In the genomic region with DNA sequence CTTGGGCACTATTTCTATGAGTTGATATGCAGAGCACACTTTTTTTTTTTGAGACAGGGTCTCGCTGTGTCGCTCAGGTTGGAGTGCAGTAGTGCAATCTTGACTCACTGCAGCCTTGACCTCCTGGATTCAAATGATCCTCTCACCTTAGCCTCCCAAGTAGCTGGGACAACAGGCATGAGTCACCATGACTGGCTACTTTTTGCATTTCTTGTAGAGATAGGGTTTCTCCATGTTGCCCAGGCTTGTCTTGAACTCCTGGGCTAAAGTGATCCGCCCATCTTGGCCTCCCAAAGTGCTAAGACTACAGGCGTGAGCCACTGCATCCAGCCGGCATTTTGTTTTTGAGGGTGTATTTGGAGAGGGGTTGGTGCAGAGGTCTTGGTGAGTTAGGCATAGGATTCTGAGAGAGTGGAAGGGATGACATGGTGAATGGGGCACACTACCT, we compare ENCODE assay signal across 1 cellular context.
TF ChIP-seq lines count a peak whose summit lies in the region.

No MANE protein-coding gene starts in this region.

TF ChIP-seq in K562, 482 proteins besides CTCF, POLR2A, EP300 and RAD21 (continued from another document and continues in another):
- no peak for TF ChIP-seq NELFE (IDR thresholded peaks at IDR 0.05; ENCODE audit: insufficient read depth, insufficient read length)
- no peak for TF ChIP-seq ZNF282 (CRISPR knock-in tag; IDR thresholded peaks at IDR 0.05)
- TF ChIP-seq, protein P1, sequence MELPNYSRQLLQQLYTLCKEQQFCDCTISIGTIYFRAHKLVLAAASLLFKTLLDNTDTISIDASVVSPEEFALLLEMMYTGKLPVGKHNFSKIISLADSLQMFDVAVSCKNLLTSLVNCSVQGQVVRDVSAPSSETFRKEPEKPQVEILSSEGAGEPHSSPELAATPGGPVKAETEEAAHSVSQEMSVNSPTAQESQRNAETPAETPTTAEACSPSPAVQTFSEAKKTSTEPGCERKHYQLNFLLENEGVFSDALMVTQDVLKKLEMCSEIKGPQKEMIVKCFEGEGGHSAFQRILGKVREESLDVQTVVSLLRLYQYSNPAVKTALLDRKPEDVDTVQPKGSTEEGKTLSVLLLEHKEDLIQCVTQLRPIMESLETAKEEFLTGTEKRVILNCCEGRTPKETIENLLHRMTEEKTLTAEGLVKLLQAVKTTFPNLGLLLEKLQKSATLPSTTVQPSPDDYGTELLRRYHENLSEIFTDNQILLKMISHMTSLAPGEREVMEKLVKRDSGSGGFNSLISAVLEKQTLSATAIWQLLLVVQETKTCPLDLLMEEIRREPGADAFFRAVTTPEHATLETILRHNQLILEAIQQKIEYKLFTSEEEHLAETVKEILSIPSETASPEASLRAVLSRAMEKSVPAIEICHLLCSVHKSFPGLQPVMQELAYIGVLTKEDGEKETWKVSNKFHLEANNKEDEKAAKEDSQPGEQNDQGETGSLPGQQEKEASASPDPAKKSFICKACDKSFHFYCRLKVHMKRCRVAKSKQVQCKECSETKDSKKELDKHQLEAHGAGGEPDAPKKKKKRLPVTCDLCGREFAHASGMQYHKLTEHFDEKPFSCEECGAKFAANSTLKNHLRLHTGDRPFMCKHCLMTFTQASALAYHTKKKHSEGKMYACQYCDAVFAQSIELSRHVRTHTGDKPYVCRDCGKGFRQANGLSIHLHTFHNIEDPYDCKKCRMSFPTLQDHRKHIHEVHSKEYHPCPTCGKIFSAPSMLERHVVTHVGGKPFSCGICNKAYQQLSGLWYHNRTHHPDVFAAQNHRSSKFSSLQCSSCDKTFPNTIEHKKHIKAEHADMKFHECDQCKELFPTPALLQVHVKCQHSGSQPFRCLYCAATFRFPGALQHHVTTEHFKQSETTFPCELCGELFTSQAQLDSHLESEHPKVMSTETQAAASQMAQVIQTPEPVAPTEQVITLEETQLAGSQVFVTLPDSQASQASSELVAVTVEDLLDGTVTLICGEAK (IDR thresholded peaks at IDR 0.05): 0 out of 2 replicates have a peak, but pooled peaks have one; percentile 13
- TF ChIP-seq, protein P1 (CRISPR knock-in tag; IDR thresholded peaks at IDR 0.05): no peak
- no peak for TF ChIP-seq ADNP (tag; IDR thresholded peaks at IDR 0.05)
- TF ChIP-seq TRIM28 (IDR thresholded peaks at IDR 0.05): peak; percentile 59
- peak; percentile 64 to 72 for TF ChIP-seq TRIM24 (IDR thresholded peaks at IDR 0.05)
- peak; percentile 44; the same call in 1 of the 2 replicates for TF ChIP-seq NCOA1 (IDR thresholded peaks at IDR 0.05; ENCODE audit: low read depth)
- TF ChIP-seq ZNF197 (CRISPR knock-in tag; IDR thresholded peaks at IDR 0.05; ENCODE audit: low read depth): no peak
- TF ChIP-seq C11orf30 (IDR thresholded peaks at IDR 0.05; ENCODE audit: low read depth): peak; percentile 96
- TF ChIP-seq HMG20B (CRISPR knock-in tag; IDR thresholded peaks at IDR 0.05): no peak
- TF ChIP-seq RBM22 (IDR thresholded peaks at IDR 0.05; ENCODE audit: low read depth, low read length, poor library complexity, severe bottlenecking): no peak
- TF ChIP-seq ZNF589 (CRISPR knock-in tag; IDR thresholded peaks at IDR 0.05; ENCODE audit: low read depth): 0 out of 2 replicates have a peak, but pooled peaks have one; percentile 29
- TF ChIP-seq BRD9 (IDR thresholded peaks at IDR 0.05; ENCODE audit: low read depth, partially characterized antibody): peak; percentile 82
- peak; percentile 56; the same call in 1 of the 2 replicates for TF ChIP-seq LEF1 (IDR thresholded peaks at IDR 0.05)
- TF ChIP-seq ILK (tag; IDR thresholded peaks at IDR 0.05; ENCODE audit: borderline replicate concordance, low read depth): no peak
- TF ChIP-seq TCF3 (CRISPR knock-in tag; IDR thresholded peaks at IDR 0.05): no peak
- TF ChIP-seq, protein P2, sequence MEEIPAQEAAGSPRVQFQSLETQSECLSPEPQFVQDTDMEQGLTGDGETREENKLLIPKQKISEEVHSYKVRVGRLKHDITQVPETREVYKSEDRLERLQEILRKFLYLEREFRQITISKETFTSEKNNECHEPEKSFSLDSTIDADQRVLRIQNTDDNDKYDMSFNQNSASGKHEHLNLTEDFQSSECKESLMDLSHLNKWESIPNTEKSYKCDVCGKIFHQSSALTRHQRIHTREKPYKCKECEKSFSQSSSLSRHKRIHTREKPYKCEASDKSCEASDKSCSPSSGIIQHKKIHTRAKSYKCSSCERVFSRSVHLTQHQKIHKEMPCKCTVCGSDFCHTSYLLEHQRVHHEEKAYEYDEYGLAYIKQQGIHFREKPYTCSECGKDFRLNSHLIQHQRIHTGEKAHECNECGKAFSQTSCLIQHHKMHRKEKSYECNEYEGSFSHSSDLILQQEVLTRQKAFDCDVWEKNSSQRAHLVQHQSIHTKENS (CRISPR knock-in tag; IDR thresholded peaks at IDR 0.05): no peak
- no peak for TF ChIP-seq STAG1 (CRISPR knock-in tag; IDR thresholded peaks at IDR 0.05; ENCODE audit: borderline replicate concordance)
- TF ChIP-seq, protein P3, sequence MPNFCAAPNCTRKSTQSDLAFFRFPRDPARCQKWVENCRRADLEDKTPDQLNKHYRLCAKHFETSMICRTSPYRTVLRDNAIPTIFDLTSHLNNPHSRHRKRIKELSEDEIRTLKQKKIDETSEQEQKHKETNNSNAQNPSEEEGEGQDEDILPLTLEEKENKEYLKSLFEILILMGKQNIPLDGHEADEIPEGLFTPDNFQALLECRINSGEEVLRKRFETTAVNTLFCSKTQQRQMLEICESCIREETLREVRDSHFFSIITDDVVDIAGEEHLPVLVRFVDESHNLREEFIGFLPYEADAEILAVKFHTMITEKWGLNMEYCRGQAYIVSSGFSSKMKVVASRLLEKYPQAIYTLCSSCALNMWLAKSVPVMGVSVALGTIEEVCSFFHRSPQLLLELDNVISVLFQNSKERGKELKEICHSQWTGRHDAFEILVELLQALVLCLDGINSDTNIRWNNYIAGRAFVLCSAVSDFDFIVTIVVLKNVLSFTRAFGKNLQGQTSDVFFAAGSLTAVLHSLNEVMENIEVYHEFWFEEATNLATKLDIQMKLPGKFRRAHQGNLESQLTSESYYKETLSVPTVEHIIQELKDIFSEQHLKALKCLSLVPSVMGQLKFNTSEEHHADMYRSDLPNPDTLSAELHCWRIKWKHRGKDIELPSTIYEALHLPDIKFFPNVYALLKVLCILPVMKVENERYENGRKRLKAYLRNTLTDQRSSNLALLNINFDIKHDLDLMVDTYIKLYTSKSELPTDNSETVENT (CRISPR knock-in tag; IDR thresholded peaks at IDR 0.05): no peak
- TF ChIP-seq SLC30A9 (CRISPR knock-in tag; IDR thresholded peaks at IDR 0.05): no peak
- TF ChIP-seq ZNF134 (CRISPR knock-in tag; conservative IDR thresholded peaks at IDR 0.05): no peak
- no peak for TF ChIP-seq TFAM (CRISPR knock-in tag; conservative IDR thresholded peaks at IDR 0.05)
- no peak for TF ChIP-seq XRCC5 (IDR thresholded peaks at IDR 0.05; ENCODE audit: low read depth, low read length)
- no peak for TF ChIP-seq TFE3 (CRISPR knock-in tag; IDR thresholded peaks at IDR 0.05)
- TF ChIP-seq, protein P4, sequence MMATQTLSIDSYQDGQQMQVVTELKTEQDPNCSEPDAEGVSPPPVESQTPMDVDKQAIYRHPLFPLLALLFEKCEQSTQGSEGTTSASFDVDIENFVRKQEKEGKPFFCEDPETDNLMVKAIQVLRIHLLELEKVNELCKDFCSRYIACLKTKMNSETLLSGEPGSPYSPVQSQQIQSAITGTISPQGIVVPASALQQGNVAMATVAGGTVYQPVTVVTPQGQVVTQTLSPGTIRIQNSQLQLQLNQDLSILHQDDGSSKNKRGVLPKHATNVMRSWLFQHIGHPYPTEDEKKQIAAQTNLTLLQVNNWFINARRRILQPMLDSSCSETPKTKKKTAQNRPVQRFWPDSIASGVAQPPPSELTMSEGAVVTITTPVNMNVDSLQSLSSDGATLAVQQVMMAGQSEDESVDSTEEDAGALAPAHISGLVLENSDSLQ (IDR thresholded peaks at IDR 0.05): peak; percentile 11; the same call in 1 of the 2 replicates
- TF ChIP-seq RBM25 (IDR thresholded peaks at IDR 0.05; ENCODE audit: low read depth, low read length, severe bottlenecking): no peak
- no peak for TF ChIP-seq ZNF780A (CRISPR knock-in tag; IDR thresholded peaks at IDR 0.05)
- no peak for TF ChIP-seq ZFPM2 (CRISPR knock-in tag; IDR thresholded peaks at IDR 0.05)
- no peak for TF ChIP-seq SP2 (IDR thresholded peaks at IDR 0.05; ENCODE audit: extremely low read depth, low read depth, low read length, poor library complexity, severe bottlenecking)
- peak; percentile 42 to 66; a peak in 2 of 4 replicates for TF ChIP-seq FOXK2 (conservative IDR thresholded peaks at IDR 0.05 in 1 of 2, IDR thresholded peaks at IDR 0.05 in 1 of 2; ENCODE audit: low read depth in 2 of 2)
- no peak for TF ChIP-seq SREBF2 (CRISPR knock-in tag; IDR thresholded peaks at IDR 0.05)
- TF ChIP-seq ARID1B (IDR thresholded peaks at IDR 0.05): peak; percentile 84
- no peak for TF ChIP-seq FOXA1 (IDR thresholded peaks at IDR 0.05; ENCODE audit: borderline replicate concordance)
- TF ChIP-seq ATF2 (CRISPR knock-in tag; IDR thresholded peaks at IDR 0.05): no peak
- no peak for TF ChIP-seq CEBPZ (IDR thresholded peaks at IDR 0.05; ENCODE audit: borderline replicate concordance, low read depth, low read length)
- TF ChIP-seq ZNF644 (tag; IDR thresholded peaks at IDR 0.05; ENCODE audit: low read depth): peak; percentile 67; the same call in 1 of the 2 replicates
- no peak for TF ChIP-seq ZNF184 (CRISPR knock-in tag; IDR thresholded peaks at IDR 0.05)
